8 cellular contexts compared by ENCODE assay signal in the genomic region with DNA sequence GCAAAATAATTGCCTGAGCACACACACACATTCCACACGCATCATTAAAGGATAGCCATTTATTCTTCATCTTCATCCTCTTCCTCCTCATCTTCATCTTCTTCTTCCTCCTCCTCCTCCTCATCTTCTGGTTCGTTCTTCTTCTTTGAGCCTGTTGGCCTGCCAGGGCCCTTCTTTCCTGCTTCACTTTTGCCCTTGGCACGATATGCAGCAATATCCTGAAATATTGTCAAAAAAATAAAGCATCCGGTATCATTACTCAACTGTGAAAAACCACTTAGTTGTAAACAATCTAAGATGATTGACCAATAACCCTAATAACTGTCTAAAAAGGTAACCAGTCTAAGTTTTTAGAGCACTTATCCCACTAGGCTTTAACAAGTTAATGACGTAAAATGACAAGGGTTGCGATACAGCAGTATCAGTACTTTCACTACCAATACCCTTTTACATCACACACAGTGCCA. TPM values are rescaled to one million over a fixed set of nuclear protein-coding genes. Genes with fewer than 3 reads are reported as not detected.
A peak's percentile ranks its signal among the peaks of the same experiment; 100 is the strongest.
DNase-seq lines count a peak whose midpoint lies in the region; ATAC-seq and TF ChIP-seq lines count a peak whose summit lies in the region.

No MANE protein-coding gene starts in this region.

- peaks cover 42% of the 10 kb centered on the region for H3K36me3 Mint-ChIP-seq in activated T-helper 1 cell treated with anti-CD3 and anti-CD28 coated beads, Interleukin-12 subunit alpha, Interleukin-12 subunit beta, Interleukin-2, Interleukin-4 antibody, amounts not matched to agents 30 ng/mL and 10 ng/mL and 1 ng/mL, durations not matched to agents 14 hours and 24 hours and 36 hours (ENCODE audit: low read depth)

- TF ChIP-seq CTCF in left lung (IDR thresholded peaks at IDR 0.05): no peak

- H3K9me3 Mint-ChIP-seq in activated T-helper 1 cell treated with anti-CD3 and anti-CD28 coated beads, Interleukin-12 subunit alpha, Interleukin-12 subunit beta, Interleukin-2, Interleukin-4 antibody, amounts not matched to agents 30 ng/mL and 10 ng/mL and 1 ng/mL, durations not matched to agents 14 hours and 24 hours and 36 hours: no peaks in the 10 kb centered on the region

- H3K79me2 ChIP-seq in ACC112 (ENCODE audit: control insufficient read depth, insufficient read depth, low read length, unreplicated experiment): peaks cover 35% of the 10 kb centered on the region

- H3K9me3 ChIP-seq in left lung: no peaks in the 10 kb centered on the region

- ATAC-seq in left lung (no peak), HG03571 (IDR thresholded peaks at IDR 0.05; ENCODE audit: unreplicated experiment) (no peak)

- H3K27ac Mint-ChIP-seq in activated T-helper 1 cell treated with anti-CD3 and anti-CD28 coated beads, Interleukin-12 subunit alpha, Interleukin-12 subunit beta, Interleukin-2, Interleukin-4 antibody, amounts not matched to agents 30 ng/mL and 10 ng/mL and 1 ng/mL, durations not matched to agents 14 hours and 24 hours and 36 hours: peak overlapping the region; percentile 70

- peak overlapping the region; percentile 98 for H3K4me3 Mint-ChIP-seq in activated T-helper 1 cell treated with anti-CD3 and anti-CD28 coated beads, Interleukin-12 subunit alpha, Interleukin-12 subunit beta, Interleukin-2, Interleukin-4 antibody, amounts not matched to agents 30 ng/mL and 10 ng/mL and 1 ng/mL, durations not matched to agents 14 hours and 24 hours and 36 hours

- intact Hi-C loops in activated T-helper 1 cell treated with anti-CD3 and anti-CD28 coated beads, Interleukin-12 subunit alpha, Interleukin-12 subunit beta, Interleukin-2, Interleukin-4 antibody, amounts not matched to agents 30 ng/mL and 10 ng/mL and 1 ng/mL, durations not matched to agents 14 hours and 24 hours and 36 hours (cut with micrococcal nuclease): loop anchor here (2.0 to 5.0 kb wide), 2 partner anchors 160 to 951 kb away; partner anchors contain the start of genes CEP44 and FBXO8
- intact Hi-C loops in left lung (cut with DNase I): no loop called here

- H3K36me3 ChIP-seq in ACC112 (ENCODE audit: insufficient read depth, low read length) (peaks cover 38% of the 10 kb centered on the region), left lung (peaks cover 0 to 25% of the 10 kb centered on the region in 2 donors)

- DNase-seq in H4 (ENCODE audit: low spot score) (peak; percentile 22), left lung (no peak), occipital lobe (lab: John Stamatoyannopoulos, UW) (no peak), Ammon's horn (ENCODE audit: low spot score) (no peak), NCI-H2107 treated with DMSO at 0.1 percent for 48 hours (lab: John Stamatoyannopoulos, UW; ENCODE audit: unreplicated experiment) (no peak)
- DNase-seq in activated T-helper 1 cell treated with anti-CD3 and anti-CD28 coated beads, Interleukin-12 subunit alpha, Interleukin-12 subunit beta, Interleukin-2, Interleukin-4 antibody, amounts not matched to agents 30 ng/mL and 10 ng/mL and 1 ng/mL, durations not matched to agents 14 hours and 24 hours and 36 hours (ENCODE audit: low spot score): no peak

- H3K4me3 ChIP-seq in ACC112 (ENCODE audit: low read depth, low read length) (peak overlapping the region; percentile 97), left lung (peak overlapping the region in 1 of 2 donors; percentile 66)

- no peak overlapping the region for H2AFZ ChIP-seq in ACC112 (ENCODE audit: low read length, unreplicated experiment)

- peak overlapping the region; percentile 98; the same call in 1 of the 2 replicates for H3K27ac ChIP-seq in ACC112 (ENCODE audit: low read depth, low read length)
- H3K27ac ChIP-seq in left lung: peak overlapping the region; percentile 99 to 100

- H3K4me1 Mint-ChIP-seq in activated T-helper 1 cell treated with anti-CD3 and anti-CD28 coated beads, Interleukin-12 subunit alpha, Interleukin-12 subunit beta, Interleukin-2, Interleukin-4 antibody, amounts not matched to agents 30 ng/mL and 10 ng/mL and 1 ng/mL, durations not matched to agents 14 hours and 24 hours and 36 hours (ENCODE audit: low read depth): peaks cover 52% of the 10 kb centered on the region

- H3K27me3 Mint-ChIP-seq in activated T-helper 1 cell treated with anti-CD3 and anti-CD28 coated beads, Interleukin-12 subunit alpha, Interleukin-12 subunit beta, Interleukin-2, Interleukin-4 antibody, amounts not matched to agents 30 ng/mL and 10 ng/mL and 1 ng/mL, durations not matched to agents 14 hours and 24 hours and 36 hours (ENCODE audit: insufficient read depth): no peaks in the 10 kb centered on the region

- H3K4me1 ChIP-seq in ACC112 (ENCODE audit: control insufficient read depth, insufficient read depth, low read length, unreplicated experiment) (peaks cover 20% of the 10 kb centered on the region), left lung (peaks cover 0 to 28% of the 10 kb centered on the region in 2 donors)

- H3K27me3 ChIP-seq in ACC112 (ENCODE audit: insufficient read depth, low read length) (no peaks in the 10 kb centered on the region), left lung (no peaks in the 10 kb centered on the region)

RNA-seq across cellular contexts. Expression of gene HMGB2, which starts 2.1 kb away (rescaled TPM):
- 153 and 219 TPM in 2 replicates for total RNA-seq in H4 (2014; rRNA removed; shearing (Covaris generic))
- total RNA-seq in activated T-helper 1 cell treated with anti-CD3 and anti-CD28 coated beads, Interleukin-12 subunit alpha, Interleukin-12 subunit beta, Interleukin-2, Interleukin-4 antibody, amounts not matched to agents 30 ng/mL and 10 ng/mL and 1 ng/mL, durations not matched to agents 14 hours and 24 hours and 36 hours: 274 and 292 TPM in 2 replicates
- total RNA-seq in left lung: 10 to 100 TPM; 47.7 TPM
- 20.4 TPM for total RNA-seq in occipital lobe

RNA-seq across cellular contexts. Expression of gene SAP30, which starts 38.7 kb away (rescaled TPM):
- 27.3 and 34.8 TPM in 2 replicates for total RNA-seq in H4 (2014; rRNA removed; shearing (Covaris generic))
- total RNA-seq in activated T-helper 1 cell treated with anti-CD3 and anti-CD28 coated beads, Interleukin-12 subunit alpha, Interleukin-12 subunit beta, Interleukin-2, Interleukin-4 antibody, amounts not matched to agents 30 ng/mL and 10 ng/mL and 1 ng/mL, durations not matched to agents 14 hours and 24 hours and 36 hours: 29.3 and 30.9 TPM in 2 replicates
- 10 to 100 TPM; 10.2 to 14.8 TPM for total RNA-seq in left lung
- total RNA-seq in occipital lobe: 24.5 TPM
